ENCODE assay signal across 7 cellular contexts in the genomic region with DNA sequence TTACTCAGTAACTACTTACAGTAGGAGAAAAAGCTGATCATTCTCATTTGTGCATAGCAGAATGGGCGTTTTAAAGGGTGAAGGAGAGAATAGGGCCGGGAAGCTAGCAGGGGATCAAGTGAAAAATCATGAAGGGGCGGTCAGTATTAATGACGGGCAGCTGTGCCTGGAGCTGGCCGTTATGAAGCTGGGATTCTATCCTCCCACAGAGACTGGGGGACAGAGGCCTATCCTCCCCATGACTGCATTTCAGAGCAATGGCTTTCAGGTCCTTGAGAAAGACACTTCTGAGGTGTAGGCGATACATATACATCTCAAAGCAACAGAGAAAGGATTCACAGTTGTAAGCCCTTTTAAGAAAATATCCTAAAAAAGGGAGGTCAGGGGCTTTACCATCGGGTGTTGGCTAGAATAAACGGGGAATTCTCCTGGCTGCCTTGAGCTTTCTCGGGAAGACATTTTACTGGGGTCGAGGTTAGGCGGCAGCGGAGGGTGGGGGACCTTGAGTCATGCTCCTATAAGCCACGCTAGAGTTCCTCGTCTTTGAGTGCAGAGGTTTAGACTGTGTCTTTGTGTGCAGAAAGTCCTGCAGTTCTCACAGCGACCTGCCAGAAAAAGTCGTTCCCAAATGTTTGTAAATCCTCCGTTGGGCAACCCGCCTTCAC. TPM values are rescaled to one million over a fixed set of nuclear protein-coding genes. Genes with fewer than 3 reads are reported as not detected.
DNase-seq lines count a peak whose midpoint lies in the region; ATAC-seq and TF ChIP-seq lines count a peak whose summit lies in the region.

No MANE protein-coding gene starts in this region.

- intact Hi-C loops in HCT116 (cut with micrococcal nuclease) = no loop called here

- TF ChIP-seq POLR2A in HCT116 (IDR thresholded peaks at IDR 0.05; ENCODE audit: borderline replicate concordance, extremely low read depth, insufficient read depth, insufficient read length) = no peak

- no peaks in the 10 kb centered on the region for H3K27me3 ChIP-seq in HCT116 (ENCODE audit: insufficient read depth, low read length)
- peaks cover 44% of the 10 kb centered on the region for H3K27me3 ChIP-seq in iPS-18a (ENCODE audit: control insufficient read depth, insufficient read depth, low read length)
- H3K27me3 ChIP-seq in foreskin keratinocyte = no peaks in the 10 kb centered on the region

- POLR2A ChIA-PET in HCT116 (lab: Charles Lee) = interaction anchor here (1.0 to 1.6 kb wide), 5 partner anchors 9 to 467 kb away, joined by 3 to 10 read pairs (median 5); no protein-coding TSS in a partner anchor

- no peaks in the 10 kb centered on the region for H3K9me3 Mint-ChIP-seq in stimulated activated memory B cell treated with anti-CD40 and anti-IgM and Interleukin-4, amounts not matched to agents 10 μg/mL and 1 μg/mL and 100 μg/mL, for 72 hours

- H3K9ac ChIP-seq in HCT116 (ENCODE audit: low read length) = peak overlapping the region; percentile 89
- H3K9ac ChIP-seq in iPS-18a (ENCODE audit: low read length) = peak overlapping the region; percentile 60

- TF ChIP-seq RAD21 in HCT116 (IDR thresholded peaks at IDR 0.05; ENCODE audit: low read depth) = no peak

- H3K27ac ChIP-seq in HCT116 (ENCODE audit: low read depth, low read length) = peak overlapping the region; percentile 71
- H3K27ac ChIP-seq in iPS-18a (ENCODE audit: low read length) = no peak overlapping the region
- no peak overlapping the region for H3K27ac ChIP-seq in foreskin keratinocyte

- H3K27ac Mint-ChIP-seq in stimulated activated memory B cell treated with anti-CD40 and anti-IgM and Interleukin-4, amounts not matched to agents 10 μg/mL and 1 μg/mL and 100 μg/mL, for 72 hours = peak overlapping the region; percentile 70

- no peaks in the 10 kb centered on the region for H3K36me3 ChIP-seq in HCT116 (ENCODE audit: control insufficient read depth in 1 of 2, insufficient read depth in 2 of 2, low read length in 2 of 2)
- no peaks in the 10 kb centered on the region for H3K36me3 ChIP-seq in iPS-18a (ENCODE audit: control insufficient read depth, low read depth, low read length)

- H3K9me2 ChIP-seq in HCT116 (ENCODE audit: insufficient read depth) = no peaks in the 10 kb centered on the region

- BruUV-seq in HCT116 (replicated peaks; lab: Mats Ljungman, UMichigan) = TSS peak; percentile 92

- TF ChIP-seq CTCF in HCT116 (IDR thresholded peaks at IDR 0.05 in 2 of 3, conservative IDR thresholded peaks at IDR 0.05 in 1 of 3; ENCODE audit: borderline replicate concordance in 1 of 3, insufficient read depth in 1 of 3, low read depth in 2 of 3, low read length in 2 of 3) (no peak), WI38 (IDR thresholded peaks at IDR 0.05; ENCODE audit: low read depth, low read length) (no peak), foreskin keratinocyte (conservative IDR thresholded peaks at IDR 0.05) (no peak)

- no peaks in the 10 kb centered on the region for H4K20me1 ChIP-seq in HCT116 (ENCODE audit: insufficient read depth)

- H3K9me3 ChIP-seq in HCT116 (ENCODE audit: control insufficient read depth in 1 of 2, insufficient read depth in 1 of 2, low read depth in 1 of 2, low read length in 2 of 2) = no peaks in the 10 kb centered on the region
- H3K9me3 ChIP-seq in iPS-18a (ENCODE audit: control insufficient read depth, low read depth, low read length) = no peaks in the 10 kb centered on the region

- H3K4me1 Mint-ChIP-seq in stimulated activated memory B cell treated with anti-CD40 and anti-IgM and Interleukin-4, amounts not matched to agents 10 μg/mL and 1 μg/mL and 100 μg/mL, for 72 hours = peaks cover 39% of the 10 kb centered on the region

- peak overlapping the region; percentile 75 for H3K4me3 Mint-ChIP-seq in stimulated activated memory B cell treated with anti-CD40 and anti-IgM and Interleukin-4, amounts not matched to agents 10 μg/mL and 1 μg/mL and 100 μg/mL, for 72 hours

- H3K36me3 Mint-ChIP-seq in stimulated activated memory B cell treated with anti-CD40 and anti-IgM and Interleukin-4, amounts not matched to agents 10 μg/mL and 1 μg/mL and 100 μg/mL, for 72 hours = peaks cover 18% of the 10 kb centered on the region

- CTCF ChIA-PET in HCT116 (lab: Charles Lee) = interaction anchor here (0.7 to 2.6 kb wide), 5 partner anchors 14 to 558 kb away, joined by 3 to 16 read pairs (median 3); no protein-coding TSS in a partner anchor

- RAD21 ChIA-PET in HCT116 (lab: Charles Lee; ENCODE audit: low non-redundant PET in 1 of 2, low total read pairs in 2 of 2, uncharacterized antibody in 2 of 2, unreplicated experiment in 2 of 2) = no interaction called here

- peak; percentile 41 for ATAC-seq in HCT116
- ATAC-seq in stimulated activated memory B cell treated with anti-CD40 and anti-IgM and Interleukin-4, amounts not matched to agents 10 μg/mL and 1 μg/mL and 100 μg/mL, for 72 hours = no peak
- ATAC-seq in foreskin keratinocyte = no peak

- peak overlapping the region; percentile 81 for H3K4me2 ChIP-seq in HCT116 (ENCODE audit: low read length)

- DNase-seq in HCT116 (ENCODE audit: low read depth, low spot score) = no peak
- DNase-seq in foreskin keratinocyte = no peak
- no peak for DNase-seq in SK-N-DZ (ENCODE audit: low spot score)
- no peak for DNase-seq in central memory CD4-positive, alpha-beta T cell

- peak overlapping the region; percentile 65 to 86 for H3K4me3 ChIP-seq in HCT116 (replicated peaks in 1 of 2; ENCODE audit: low read depth in 1 of 2, low read length in 2 of 2)
- peak overlapping the region; percentile 63 for H3K4me3 ChIP-seq in WI38 (ENCODE audit: low read depth, low read length)
- H3K4me3 ChIP-seq in iPS-18a (ENCODE audit: low read length) = peak overlapping the region; percentile 68

- H3K79me2 ChIP-seq in HCT116 (ENCODE audit: insufficient read depth, low read length) = peaks cover 40% of the 10 kb centered on the region

- H2AFZ ChIP-seq in HCT116 (ENCODE audit: low read depth, low read length, poor library complexity, severe bottlenecking) = peak overlapping the region; percentile 53

- H3K4me1 ChIP-seq in HCT116 (ENCODE audit: control insufficient read depth in 1 of 2, insufficient read depth in 2 of 2, low read length in 2 of 2) (peaks cover 6 to 16% of the 10 kb centered on the region in 2 experiments; a peak in 3 of 4 replicates), iPS-18a (ENCODE audit: control insufficient read depth, low read depth, low read length) (peaks cover 21% of the 10 kb centered on the region), foreskin keratinocyte (no peaks in the 10 kb centered on the region)

- H3K27me3 Mint-ChIP-seq in stimulated activated memory B cell treated with anti-CD40 and anti-IgM and Interleukin-4, amounts not matched to agents 10 μg/mL and 1 μg/mL and 100 μg/mL, for 72 hours = peaks cover 30% of the 10 kb centered on the region

TF ChIP-seq in HCT116, 20 proteins besides CTCF, POLR2A, EP300 and RAD21 (continues in another document):
- TF ChIP-seq TCF7L2 (IDR thresholded peaks at IDR 0.05; ENCODE audit: borderline replicate concordance, extremely low read depth, insufficient read depth, insufficient read length) = no peak
- TF ChIP-seq CBX3 (IDR thresholded peaks at IDR 0.05; ENCODE audit: low read depth) = no peak
- no peak for TF ChIP-seq JUND (IDR thresholded peaks at IDR 0.05)
- TF ChIP-seq, protein P1, sequence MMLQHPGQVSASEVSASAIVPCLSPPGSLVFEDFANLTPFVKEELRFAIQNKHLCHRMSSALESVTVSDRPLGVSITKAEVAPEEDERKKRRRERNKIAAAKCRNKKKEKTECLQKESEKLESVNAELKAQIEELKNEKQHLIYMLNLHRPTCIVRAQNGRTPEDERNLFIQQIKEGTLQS (IDR thresholded peaks at IDR 0.05) = no peak
- no peak for TF ChIP-seq ELF1 (IDR thresholded peaks at IDR 0.05; ENCODE audit: borderline replicate concordance, low read depth)
- TF ChIP-seq EZH2phosphoT487 (IDR thresholded peaks at IDR 0.05; ENCODE audit: borderline replicate concordance) = no peak
- no peak for TF ChIP-seq ZNF274 (IDR thresholded peaks at IDR 0.05; ENCODE audit: low read depth, low read length)
- no peak for TF ChIP-seq EZH2 (IDR thresholded peaks at IDR 0.05)
- no peak for TF ChIP-seq FOSL1 (IDR thresholded peaks at IDR 0.05; ENCODE audit: low read depth)
- no peak for TF ChIP-seq SRF (IDR thresholded peaks at IDR 0.05; ENCODE audit: low read depth)

RNA-seq across cellular contexts. Expression of a gene that starts 0.6 kb away (rescaled TPM):
- 16.6 TPM for total RNA-seq in HCT116 (2021; ENCODE audit: unreplicated experiment)
- polyA plus RNA-seq in HCT116 (2012) = 10.3 and 12.9 TPM in 2 replicates
- 1.3 and 1.5 TPM in 2 replicates for total RNA-seq in foreskin keratinocyte
- polyA plus RNA-seq in foreskin keratinocyte = 1.8 and 2.1 TPM in 2 replicates
- polyA plus RNA-seq in SK-N-DZ (2014; cell fraction: cytosol; rRNA removed) = not detected in 2 replicates
- polyA plus RNA-seq in SK-N-DZ (2014; cell fraction: nucleus; rRNA removed) = not detected in 2 replicates

RNA-seq across cellular contexts. Expression of a gene that starts 39.2 kb away (rescaled TPM):
- 26.5 TPM for total RNA-seq in HCT116 (2021; ENCODE audit: unreplicated experiment)
- polyA plus RNA-seq in HCT116 (2012) = 7.6 and 10.2 TPM in 2 replicates
- total RNA-seq in foreskin keratinocyte = 2.1 and 6.6 TPM in 2 replicates
- 1.9 and 4.2 TPM in 2 replicates for polyA plus RNA-seq in foreskin keratinocyte
- polyA plus RNA-seq in SK-N-DZ (2014; cell fraction: cytosol; rRNA removed) = 22.1 and 22.3 TPM in 2 replicates
- 26.3 and 27.9 TPM in 2 replicates for polyA plus RNA-seq in SK-N-DZ (2014; cell fraction: nucleus; rRNA removed)

RNA-seq across cellular contexts. Expression of a gene that starts 57.4 kb away (rescaled TPM):
- total RNA-seq in HCT116 (2021; ENCODE audit: unreplicated experiment) (16.8 TPM), foreskin keratinocyte (1.4 TPM in 2 replicates)
- polyA plus RNA-seq in HCT116 (2012) = 13.1 and 15.0 TPM in 2 replicates
- polyA plus RNA-seq in foreskin keratinocyte = 0.92 and 1.1 TPM in 2 replicates
- 0.29 and 0.66 TPM in 2 replicates for polyA plus RNA-seq in SK-N-DZ (2014; cell fraction: cytosol; rRNA removed)
- polyA plus RNA-seq in SK-N-DZ (2014; cell fraction: nucleus; rRNA removed) = 0.10 and 0.11 TPM in 2 replicates
